Comparison of ENCODE assay signal across 11 cellular contexts in genomic region chr16:35411156-35411555, GRCh38.
"Had no signal": no experiment of that assay in that cellular context is flagged by ENCODE, and none has a peak within 500 bp of the region (broad histone marks: within the 10 kb centered on the region; RNA-seq: fewer than 3 reads in every experiment).

No MANE protein-coding gene starts in this region.

- DNase-seq: GM23248, GOT3, H7, H9, HCEC 1CT, HFFc6 had no signal

- H3K36me3 ChIP-seq: HAP-1 had no signal

- H3K9me3 ChIP-seq: HAP-1 had no signal

- ATAC-seq: GM23338, HCT116 had no signal

- FAIRE-seq: H1, H54 had no signal

- H3K4me3 ChIP-seq: GM23248, GM23338, HAP-1 had no signal

- H2AFZ ChIP-seq: GM23248, GM23338 had no signal

- H3K4me1 ChIP-seq: HAP-1 had no signal

- H3K9ac ChIP-seq: GM23248 had no signal

- H3K4me2 ChIP-seq: GM23338 had no signal

- H3K27ac ChIP-seq: GM23248 had no signal
